ENCODE assay signal across 19 cellular contexts in the genomic region with DNA sequence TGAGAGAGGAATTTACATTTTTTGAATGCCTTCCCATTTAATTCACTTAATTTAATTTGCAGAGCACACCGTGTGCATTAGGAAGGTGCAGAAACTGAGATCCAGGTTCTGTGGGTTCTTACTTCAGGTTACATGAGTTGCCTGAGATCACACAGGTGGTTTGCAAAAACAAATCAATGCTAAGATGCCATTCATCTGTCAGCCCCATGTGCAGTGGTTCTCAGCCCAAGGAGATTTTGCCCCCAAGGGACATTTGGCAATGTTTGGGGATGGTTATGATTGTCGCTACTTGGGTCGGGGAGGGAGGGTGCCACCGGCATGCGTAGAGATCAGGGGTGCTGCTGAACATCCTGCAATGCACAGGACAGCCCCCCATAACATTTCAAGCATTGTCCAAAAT. TPM values are rescaled to one million over a fixed set of nuclear protein-coding genes. Genes with fewer than 3 reads are reported as not detected.
DNase-seq lines count a peak whose midpoint lies in the region; TF ChIP-seq lines count a peak whose summit lies in the region.
"Had no signal": no experiment of that assay in that cellular context is flagged by ENCODE, and none has a peak within 500 bp of the region (broad histone marks: within the 10 kb centered on the region; RNA-seq: fewer than 3 reads in every experiment).

No MANE protein-coding gene starts in this region.

- H3K27me3 ChIP-seq in SJSA1 (replicated peaks) (no peaks in the 10 kb centered on the region), vagina (no peaks in the 10 kb centered on the region), uterus (no peaks in the 10 kb centered on the region)
- H3K27me3 ChIP-seq: BLaER1 had no signal

- H3K4me1 Mint-ChIP-seq in chondrocyte (ENCODE audit: low read depth): peaks cover 25% of the 10 kb centered on the region
- H3K4me1 Mint-ChIP-seq in neural crest cell: peaks cover 8% of the 10 kb centered on the region
- no peaks in the 10 kb centered on the region for H3K4me1 Mint-ChIP-seq in activated T-helper 2 cell treated with anti-CD3 and anti-CD28 coated beads, Interferon-gamma antibody, Interleukin-2, Interleukin-4, amounts not matched to agents 10 μg/mL and 5 μg/mL and 100 μg/mL, durations not matched to agents 14 hours and 24 hours and 36 hours (ENCODE audit: low read depth)
- H3K4me1 Mint-ChIP-seq: CD14-positive monocyte; CD4-positive, alpha-beta memory T cell had no signal

- no peak overlapping the region for H3K4me3 Mint-ChIP-seq in chondrocyte (ENCODE audit: unreplicated experiment)
- H3K4me3 Mint-ChIP-seq in neural crest cell: no peak overlapping the region
- H3K4me3 Mint-ChIP-seq in activated T-helper 2 cell treated with anti-CD3 and anti-CD28 coated beads, Interferon-gamma antibody, Interleukin-2, Interleukin-4, amounts not matched to agents 10 μg/mL and 5 μg/mL and 100 μg/mL, durations not matched to agents 14 hours and 24 hours and 36 hours (ENCODE audit: low read depth): no peak overlapping the region
- H3K4me3 Mint-ChIP-seq: CD14-positive monocyte; CD4-positive, alpha-beta memory T cell; GM23338; HFFc6 had no signal

- H3K36me3 ChIP-seq in SJSA1 (no peaks in the 10 kb centered on the region), vagina (no peaks in the 10 kb centered on the region), uterus (no peaks in the 10 kb centered on the region)
- H3K36me3 ChIP-seq: BLaER1 had no signal

- peaks cover 21% of the 10 kb centered on the region for H3K9me3 Mint-ChIP-seq in chondrocyte (ENCODE audit: low read depth)
- H3K9me3 Mint-ChIP-seq in neural crest cell: peaks cover 14% of the 10 kb centered on the region
- peaks cover 11% of the 10 kb centered on the region for H3K9me3 Mint-ChIP-seq in activated T-helper 2 cell treated with anti-CD3 and anti-CD28 coated beads, Interferon-gamma antibody, Interleukin-2, Interleukin-4, amounts not matched to agents 10 μg/mL and 5 μg/mL and 100 μg/mL, durations not matched to agents 14 hours and 24 hours and 36 hours

- H3K9me3 ChIP-seq in SJSA1 (replicated peaks) (peaks cover 4% of the 10 kb centered on the region; the same call in 1 of the 2 replicates), vagina (no peaks in the 10 kb centered on the region), uterus (no peaks in the 10 kb centered on the region)

- intact Hi-C loops in vagina (cut with DNase I): no loop called here
- intact Hi-C loops in uterus (cut with DNase I; ENCODE audit: low total_unique reads): no loop called here
- intact Hi-C loops in activated T-helper 2 cell treated with anti-CD3 and anti-CD28 coated beads, Interferon-gamma antibody, Interleukin-2, Interleukin-4, amounts not matched to agents 10 μg/mL and 5 μg/mL and 100 μg/mL, durations not matched to agents 14 hours and 24 hours and 36 hours (cut with micrococcal nuclease): no loop called here

- TF ChIP-seq POLR2A in vagina (IDR thresholded peaks at IDR 0.05): no peak
- TF ChIP-seq POLR2A in uterus (IDR thresholded peaks at IDR 0.05): no peak

- peaks cover 20% of the 10 kb centered on the region for H3K4me1 ChIP-seq in SJSA1 (replicated peaks)
- H3K4me1 ChIP-seq in vagina: peaks cover 17% of the 10 kb centered on the region
- no peaks in the 10 kb centered on the region for H3K4me1 ChIP-seq in uterus
- H3K4me1 ChIP-seq: BLaER1 had no signal

- peak overlapping the region; percentile 56; the same call in 1 of the 2 replicates for H3K27ac ChIP-seq in SJSA1
- H3K27ac ChIP-seq in vagina: peak overlapping the region; percentile 1
- no peak overlapping the region for H3K27ac ChIP-seq in uterus
- H3K27ac ChIP-seq: BLaER1 had no signal

- DNase-seq in SJSA1 (ENCODE audit: low read depth in 1 of 2, low spot score in 2 of 2) (no peak), chondrocyte (ENCODE audit: low spot score) (no peak), neural crest cell (ENCODE audit: low read depth, low spot score) (no peak), vagina (ENCODE audit: extremely low spot score in 2 of 2) (no peak), uterus (no peak), NCI-H524 (lab: John Stamatoyannopoulos, UW) (no peak)
- DNase-seq in activated T-helper 2 cell treated with anti-CD3 and anti-CD28 coated beads, Interferon-gamma antibody, Interleukin-2, Interleukin-4, amounts not matched to agents 10 μg/mL and 5 μg/mL and 100 μg/mL, durations not matched to agents 14 hours and 24 hours and 36 hours (ENCODE audit: low spot score): no peak
- DNase-seq: 8988T; CD4-positive, alpha-beta memory T cell; DMS153; DMS79; GDM1; H7 had no signal

- H3K36me3 Mint-ChIP-seq in chondrocyte (ENCODE audit: low read depth): no peaks in the 10 kb centered on the region
- H3K36me3 Mint-ChIP-seq in neural crest cell (ENCODE audit: low read depth): peaks cover 2% of the 10 kb centered on the region
- no peaks in the 10 kb centered on the region for H3K36me3 Mint-ChIP-seq in activated T-helper 2 cell treated with anti-CD3 and anti-CD28 coated beads, Interferon-gamma antibody, Interleukin-2, Interleukin-4, amounts not matched to agents 10 μg/mL and 5 μg/mL and 100 μg/mL, durations not matched to agents 14 hours and 24 hours and 36 hours (ENCODE audit: low read depth)
- H3K36me3 Mint-ChIP-seq: CD14-positive monocyte; CD4-positive, alpha-beta memory T cell had no signal

- H3K27ac Mint-ChIP-seq in chondrocyte (ENCODE audit: unreplicated experiment) (peak overlapping the region; percentile 2), neural crest cell (ENCODE audit: unreplicated experiment) (peak overlapping the region; percentile 27)
- H3K27ac Mint-ChIP-seq in activated T-helper 2 cell treated with anti-CD3 and anti-CD28 coated beads, Interferon-gamma antibody, Interleukin-2, Interleukin-4, amounts not matched to agents 10 μg/mL and 5 μg/mL and 100 μg/mL, durations not matched to agents 14 hours and 24 hours and 36 hours: no peak overlapping the region
- H3K27ac Mint-ChIP-seq: CD14-positive monocyte; CD4-positive, alpha-beta memory T cell; GM23338 had no signal

- H3K27me3 Mint-ChIP-seq in chondrocyte (ENCODE audit: low read depth) (no peaks in the 10 kb centered on the region), neural crest cell (ENCODE audit: low read depth) (no peaks in the 10 kb centered on the region)
- no peaks in the 10 kb centered on the region for H3K27me3 Mint-ChIP-seq in activated T-helper 2 cell treated with anti-CD3 and anti-CD28 coated beads, Interferon-gamma antibody, Interleukin-2, Interleukin-4, amounts not matched to agents 10 μg/mL and 5 μg/mL and 100 μg/mL, durations not matched to agents 14 hours and 24 hours and 36 hours (ENCODE audit: low read depth)

- H3K4me3 ChIP-seq in SJSA1 (no peak overlapping the region), vagina (no peak overlapping the region), uterus (no peak overlapping the region)
- H3K4me3 ChIP-seq: BLaER1, GM23338 had no signal

- TF ChIP-seq CTCF in chondrocyte (IDR thresholded peaks at IDR 0.05) (no peak), neural crest cell (conservative IDR thresholded peaks at IDR 0.05) (no peak), vagina (IDR thresholded peaks at IDR 0.05) (no peak), uterus (IDR thresholded peaks at IDR 0.05) (no peak)

RNA-seq across cellular contexts. Expression of gene BANF2, which starts 34.6 kb away (rescaled TPM):
- total RNA-seq in SJSA1 (2014; rRNA removed; shearing (Covaris generic)): not detected in 2 replicates
- total RNA-seq in chondrocyte (not detected in 3 replicates), neural crest cell (not detected in 2 replicates), vagina (not detected), uterus (not detected)
- total RNA-seq in activated T-helper 2 cell treated with anti-CD3 and anti-CD28 coated beads, Interferon-gamma antibody, Interleukin-2, Interleukin-4, amounts not matched to agents 10 μg/mL and 5 μg/mL and 100 μg/mL, durations not matched to agents 14 hours and 24 hours and 36 hours: not detected in 2 replicates
- total RNA-seq: A673; CD4-positive, alpha-beta memory T cell; Daoy; GM23338; H7; HFFc6 had no signal

RNA-seq across cellular contexts. Expression of gene RRBP1, which starts 52.3 kb away (rescaled TPM):
- 241 and 272 TPM in 2 replicates for total RNA-seq in SJSA1 (2014; rRNA removed; shearing (Covaris generic))
- total RNA-seq in chondrocyte (459 to 621 TPM (median 460 TPM) in 3 replicates), neural crest cell (46.7 and 50.9 TPM in 2 replicates), vagina (79.8 TPM), uterus (100 to 1,000 TPM in 2 of 4 donors, 10 to 100 TPM in 2; 13.2 to 172 (median 96.9) TPM)
- 73.1 and 73.6 TPM in 2 replicates for total RNA-seq in activated T-helper 2 cell treated with anti-CD3 and anti-CD28 coated beads, Interferon-gamma antibody, Interleukin-2, Interleukin-4, amounts not matched to agents 10 μg/mL and 5 μg/mL and 100 μg/mL, durations not matched to agents 14 hours and 24 hours and 36 hours

Comparison
In these comparisons a context has a peak if more than half of its experiments do, and no peak if none do; other contexts are left out.
1. H3K27ac ChIP-seq: peak in SJSA1 (single experiment) and vagina (single experiment); none in uterus (0 of 2).